1 cellular context compared by ENCODE assay signal in the genomic region with DNA sequence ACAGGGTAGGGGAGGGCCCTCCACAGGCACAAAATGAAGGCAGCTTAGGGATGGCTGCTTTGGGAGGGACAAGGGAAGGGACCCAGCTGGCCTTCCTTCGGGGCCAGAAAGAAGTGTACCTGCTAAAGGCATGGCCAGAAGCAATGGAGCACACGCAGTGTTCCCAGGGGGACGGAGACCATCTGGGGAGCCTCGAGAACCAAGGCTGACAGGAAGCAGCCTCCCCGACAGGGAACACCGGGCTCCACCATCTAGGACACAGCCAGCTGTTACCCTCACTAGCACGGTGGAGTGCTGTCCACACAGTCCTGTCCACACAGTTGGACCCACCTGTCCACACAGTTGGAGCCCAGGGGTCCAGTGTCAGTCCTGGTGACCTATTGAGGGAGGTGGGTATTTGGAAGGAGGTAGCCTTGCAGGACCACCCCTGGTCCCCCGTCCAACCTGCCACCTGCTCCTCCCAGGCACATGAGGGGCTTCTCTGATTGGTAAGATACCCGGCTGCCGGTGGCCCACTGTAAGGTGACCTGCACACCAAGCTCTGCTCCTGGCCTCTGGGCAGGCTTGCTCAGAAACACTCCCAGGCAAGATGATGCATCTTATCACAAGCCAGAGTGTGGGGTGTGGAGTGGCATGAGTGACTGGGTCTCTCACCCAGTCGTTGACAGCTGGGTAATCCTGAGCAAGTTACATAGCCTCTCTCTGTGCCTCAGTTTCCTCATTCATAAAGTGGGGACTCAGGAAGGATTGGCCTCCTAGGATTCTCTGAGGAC.
TF ChIP-seq lines count a peak whose summit lies in the region.

No MANE protein-coding gene starts in this region.

TF ChIP-seq in WTC11, 78 proteins besides CTCF, POLR2A, EP300 and RAD21 (continued from another document):
- TF ChIP-seq, protein P1, sequence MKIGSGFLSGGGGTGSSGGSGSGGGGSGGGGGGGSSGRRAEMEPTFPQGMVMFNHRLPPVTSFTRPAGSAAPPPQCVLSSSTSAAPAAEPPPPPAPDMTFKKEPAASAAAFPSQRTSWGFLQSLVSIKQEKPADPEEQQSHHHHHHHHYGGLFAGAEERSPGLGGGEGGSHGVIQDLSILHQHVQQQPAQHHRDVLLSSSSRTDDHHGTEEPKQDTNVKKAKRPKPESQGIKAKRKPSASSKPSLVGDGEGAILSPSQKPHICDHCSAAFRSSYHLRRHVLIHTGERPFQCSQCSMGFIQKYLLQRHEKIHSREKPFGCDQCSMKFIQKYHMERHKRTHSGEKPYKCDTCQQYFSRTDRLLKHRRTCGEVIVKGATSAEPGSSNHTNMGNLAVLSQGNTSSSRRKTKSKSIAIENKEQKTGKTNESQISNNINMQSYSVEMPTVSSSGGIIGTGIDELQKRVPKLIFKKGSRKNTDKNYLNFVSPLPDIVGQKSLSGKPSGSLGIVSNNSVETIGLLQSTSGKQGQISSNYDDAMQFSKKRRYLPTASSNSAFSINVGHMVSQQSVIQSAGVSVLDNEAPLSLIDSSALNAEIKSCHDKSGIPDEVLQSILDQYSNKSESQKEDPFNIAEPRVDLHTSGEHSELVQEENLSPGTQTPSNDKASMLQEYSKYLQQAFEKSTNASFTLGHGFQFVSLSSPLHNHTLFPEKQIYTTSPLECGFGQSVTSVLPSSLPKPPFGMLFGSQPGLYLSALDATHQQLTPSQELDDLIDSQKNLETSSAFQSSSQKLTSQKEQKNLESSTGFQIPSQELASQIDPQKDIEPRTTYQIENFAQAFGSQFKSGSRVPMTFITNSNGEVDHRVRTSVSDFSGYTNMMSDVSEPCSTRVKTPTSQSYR (CRISPR knock-in tag; IDR thresholded peaks at IDR 0.05) = no peak
- no peak for TF ChIP-seq TEAD4 (CRISPR knock-in tag; IDR thresholded peaks at IDR 0.05)
- no peak for TF ChIP-seq USF1 (CRISPR knock-in tag; IDR thresholded peaks at IDR 0.05)
- no peak for TF ChIP-seq ZNF232 (CRISPR knock-in tag; IDR thresholded peaks at IDR 0.05)
